ENCODE assay signal across 1 cellular context in genomic region chr5:132677682-132678400, GRCh38.
TF ChIP-seq lines count a peak whose summit lies in the region.

No MANE protein-coding gene starts in this region.

TF ChIP-seq in IMR-90, 13 proteins besides CTCF, POLR2A, EP300 and RAD21 (continued from another document):
- TF ChIP-seq RCOR1 (IDR thresholded peaks at IDR 0.05; ENCODE audit: insufficient replicate concordance, low read length) = no peak
- no peak for TF ChIP-seq SMC3 (IDR thresholded peaks at IDR 0.05; ENCODE audit: low read depth, low read length)
- no peak for TF ChIP-seq FOS (IDR thresholded peaks at IDR 0.05; ENCODE audit: low read depth, low read length)
- TF ChIP-seq MAZ (IDR thresholded peaks at IDR 0.05; ENCODE audit: borderline replicate concordance, low read depth, low read length) = no peak
- TF ChIP-seq MXI1 (IDR thresholded peaks at IDR 0.05; ENCODE audit: borderline replicate concordance, low read depth, low read length) = no peak
- no peak for TF ChIP-seq ELK1 (IDR thresholded peaks at IDR 0.05; ENCODE audit: borderline replicate concordance, low read depth, low read length)
- no peak for TF ChIP-seq RFX5 (IDR thresholded peaks at IDR 0.05; ENCODE audit: low read depth, low read length)
- TF ChIP-seq NFE2L2 (IDR thresholded peaks at IDR 0.05; ENCODE audit: low read depth, low read length) = no peak
- no peak for TF ChIP-seq BHLHE40 (IDR thresholded peaks at IDR 0.05; ENCODE audit: low read depth, low read length)
- TF ChIP-seq USF2 (IDR thresholded peaks at IDR 0.05; ENCODE audit: low read depth, low read length) = no peak
- no peak for TF ChIP-seq CEBPB (IDR thresholded peaks at IDR 0.05; ENCODE audit: low read depth, low read length)
TF ChIP-seq in IMR-90: peak in this region for 0.
